Comparison of ENCODE assay signal across 23 cellular contexts in the genomic region with DNA sequence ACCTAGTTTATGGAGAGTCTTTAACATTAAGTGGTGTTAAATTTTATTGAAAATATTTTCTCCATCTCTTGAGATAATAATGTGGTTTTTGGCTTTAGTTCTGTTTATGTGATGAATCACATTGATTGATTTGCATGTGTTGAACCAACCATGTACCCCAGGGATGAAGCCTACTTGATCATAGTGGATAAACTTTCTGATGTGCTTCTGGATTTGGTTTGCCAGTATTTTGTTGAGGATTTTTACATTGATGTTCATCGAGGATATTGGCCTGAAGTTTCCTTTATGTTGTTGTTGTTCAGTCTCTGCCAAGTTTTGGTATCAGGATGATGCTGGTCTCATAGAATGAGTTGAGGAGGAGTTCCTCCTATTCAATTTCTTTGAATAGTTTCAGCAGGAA.
"Had no signal": no experiment of that assay in that cellular context is flagged by ENCODE, and none has a peak within 500 bp of the region (broad histone marks: within the 10 kb centered on the region; RNA-seq: fewer than 3 reads in every experiment).

No MANE protein-coding gene starts in this region.

- H3K4me3 ChIP-seq: dorsolateral prefrontal cortex, hepatocyte, left ventricle myocardium inferior, lung, psoas muscle, smooth muscle cell, suprapubic skin, thyroid gland, upper lobe of left lung, uterus had no signal

- H3K4me3 Mint-ChIP-seq: natural killer cell treated with Interleukin-12 subunit alpha and Interleukin-12 subunit beta and Interleukin-15 and Interleukin-18, amount 100 ng/mL, for 72 hours had no signal

- H3K27ac Mint-ChIP-seq: natural killer cell treated with Interleukin-12 subunit alpha and Interleukin-12 subunit beta and Interleukin-15 and Interleukin-18, amount 100 ng/mL, for 72 hours had no signal

- DNase-seq: cortex of kidney; dorsolateral prefrontal cortex; effector CD8-positive, alpha-beta T cell; foreskin keratinocyte; kidney; left cardiac atrium; left ventricle myocardium inferior; mesenchymal stem cell; midbrain; occipital lobe; psoas muscle; retina; stimulated activated CD4-positive, alpha-beta T cell treated with anti-CD3 and anti-CD28 coated beads, Interleukin-2, amount 100 ng/mL, for 48 hours; stimulated activated naive CD4-positive, alpha-beta T cell treated with Interleukin-2 at 50 U/mL for 16 hours; thyroid gland; upper lobe of left lung; uterus had no signal

- ATAC-seq: foreskin keratinocyte; left cardiac atrium; natural killer cell treated with Interleukin-12 subunit alpha and Interleukin-12 subunit beta and Interleukin-15 and Interleukin-18, amount 100 ng/mL, for 72 hours; psoas muscle; sciatic nerve had no signal

- H3K27me3 ChIP-seq: foreskin keratinocyte, hepatocyte, suprapubic skin, thyroid gland, upper lobe of left lung, uterus had no signal

- H3K27ac ChIP-seq: dorsolateral prefrontal cortex, foreskin keratinocyte, hepatocyte, left ventricle myocardium inferior, psoas muscle, suprapubic skin, thyroid gland, upper lobe of left lung, uterus had no signal

- H3K36me3 ChIP-seq: left ventricle myocardium inferior, suprapubic skin, thyroid gland, upper lobe of left lung, uterus had no signal

- H3K36me3 Mint-ChIP-seq: natural killer cell treated with Interleukin-12 subunit alpha and Interleukin-12 subunit beta and Interleukin-15 and Interleukin-18, amount 100 ng/mL, for 72 hours had no signal

- H3K9me3 ChIP-seq: psoas muscle, suprapubic skin, thyroid gland, upper lobe of left lung, uterus had no signal

- H3K27me3 Mint-ChIP-seq: natural killer cell treated with Interleukin-12 subunit alpha and Interleukin-12 subunit beta and Interleukin-15 and Interleukin-18, amount 100 ng/mL, for 72 hours had no signal

- H3K4me1 ChIP-seq: left ventricle myocardium inferior, psoas muscle, suprapubic skin, thyroid gland, upper lobe of left lung, uterus had no signal
